ENCODE assay signal across 1 cellular context in the genomic region with DNA sequence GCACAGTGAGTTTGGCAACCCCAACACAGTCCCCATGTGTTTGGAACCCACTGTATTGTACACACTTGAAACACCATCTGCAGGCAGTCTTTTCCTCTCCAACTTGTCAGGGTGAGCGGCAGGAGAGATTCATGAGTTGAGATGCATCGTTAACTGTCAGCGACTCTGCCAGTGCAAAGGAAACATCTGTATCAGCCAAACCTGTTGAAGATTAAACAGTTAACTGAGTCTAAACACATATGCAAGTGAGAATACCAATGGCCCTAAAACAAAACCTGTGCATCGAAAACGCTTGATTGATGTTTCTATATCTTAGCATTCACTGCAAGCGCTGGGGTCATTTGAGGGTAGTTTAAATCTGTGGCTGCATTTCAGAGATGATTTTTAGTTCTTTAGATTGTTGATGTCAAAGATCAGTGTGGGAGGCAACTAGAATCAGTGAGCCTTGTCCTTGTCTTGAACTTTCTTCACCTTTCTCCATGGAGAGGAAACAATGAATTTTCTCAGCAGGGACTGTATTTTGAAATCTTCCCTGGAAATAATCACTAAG.
TF ChIP-seq lines count a peak whose summit lies in the region.

No MANE protein-coding gene starts in this region.

TF ChIP-seq in GM12878, 131 proteins besides CTCF, POLR2A, EP300 and RAD21 (continued from another document):
- TF ChIP-seq, protein P1, sequence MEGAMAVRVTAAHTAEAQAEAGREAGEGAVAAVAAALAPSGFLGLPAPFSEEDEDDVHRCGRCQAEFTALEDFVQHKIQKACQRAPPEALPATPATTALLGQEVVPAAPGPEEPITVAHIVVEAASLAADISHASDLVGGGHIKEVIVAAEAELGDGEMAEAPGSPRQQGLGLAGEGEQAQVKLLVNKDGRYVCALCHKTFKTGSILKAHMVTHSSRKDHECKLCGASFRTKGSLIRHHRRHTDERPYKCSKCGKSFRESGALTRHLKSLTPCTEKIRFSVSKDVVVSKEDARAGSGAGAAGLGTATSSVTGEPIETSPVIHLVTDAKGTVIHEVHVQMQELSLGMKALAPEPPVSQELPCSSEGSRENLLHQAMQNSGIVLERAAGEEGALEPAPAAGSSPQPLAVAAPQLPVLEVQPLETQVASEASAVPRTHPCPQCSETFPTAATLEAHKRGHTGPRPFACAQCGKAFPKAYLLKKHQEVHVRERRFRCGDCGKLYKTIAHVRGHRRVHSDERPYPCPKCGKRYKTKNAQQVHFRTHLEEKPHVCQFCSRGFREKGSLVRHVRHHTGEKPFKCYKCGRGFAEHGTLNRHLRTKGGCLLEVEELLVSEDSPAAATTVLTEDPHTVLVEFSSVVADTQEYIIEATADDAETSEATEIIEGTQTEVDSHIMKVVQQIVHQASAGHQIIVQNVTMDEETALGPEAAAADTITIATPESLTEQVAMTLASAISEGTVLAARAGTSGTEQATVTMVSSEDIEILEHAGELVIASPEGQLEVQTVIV (IDR thresholded peaks at IDR 0.05; ENCODE audit: borderline replicate concordance, partially characterized antibody), result no peak
- TF ChIP-seq PAX8 (IDR thresholded peaks at IDR 0.05), result no peak
- no peak for TF ChIP-seq NFYA (IDR thresholded peaks at IDR 0.05; ENCODE audit: borderline replicate concordance, low read depth, low read length)
